ENCODE assay signal across 15 cellular contexts in genomic region chr21:31888936-31889371, GRCh38. TPM values are rescaled to one million over a fixed set of nuclear protein-coding genes. Genes with fewer than 3 reads are reported as not detected.
DNase-seq lines count a peak whose midpoint lies in the region; ATAC-seq, FAIRE-seq and TF ChIP-seq lines count a peak whose summit lies in the region.
"Had no signal": no experiment of that assay in that cellular context is flagged by ENCODE, and none has a peak within 500 bp of the region (broad histone marks: within the 10 kb centered on the region; RNA-seq: fewer than 3 reads in every experiment).

No MANE protein-coding gene starts in this region.

- TF ChIP-seq CTCF in A549 (IDR thresholded peaks at IDR 0.05), result no peak
- no peak for TF ChIP-seq CTCF in HCT116 (IDR thresholded peaks at IDR 0.05 in 2 of 3, conservative IDR thresholded peaks at IDR 0.05 in 1 of 3; ENCODE audit: borderline replicate concordance in 1 of 3, insufficient read depth in 1 of 3, low read depth in 2 of 3, low read length in 2 of 3)
- no peak for TF ChIP-seq CTCF in left lung (IDR thresholded peaks at IDR 0.05)

- POLR2A ChIA-PET in A549 (lab: Yijun Ruan, JAX) (no interaction called here), HCT116 (lab: Charles Lee) (no interaction called here)

- CTCF ChIA-PET in A549 (lab: Yijun Ruan, JAX) (interaction anchor here (0.7 to 1.1 kb wide), 4 partner anchors 9 to 22 kb away, joined by 3 to 6 read pairs (median 3); partner anchors contain the start of gene HUNK), HCT116 (lab: Charles Lee) (no interaction called here)

- no TSS peak for BruUV-seq in HCT116 (replicated peaks; lab: Mats Ljungman, UMichigan)

- peak overlapping the region; percentile 71 for H3K4me2 ChIP-seq in A549
- peak overlapping the region; percentile 10; the same call in 1 of the 2 replicates for H3K4me2 ChIP-seq in HCT116 (ENCODE audit: low read length)

- no peaks in the 10 kb centered on the region for H4K20me1 ChIP-seq in HCT116 (ENCODE audit: insufficient read depth)

- H3K79me2 ChIP-seq in HCT116 (ENCODE audit: insufficient read depth, low read length), result no peaks in the 10 kb centered on the region

- H3K4me3 ChIP-seq in A549 (no peak overlapping the region), HCT116 (replicated peaks in 1 of 2; ENCODE audit: low read depth in 1 of 2, low read length in 2 of 2) (no peak overlapping the region), left lung (no peak overlapping the region)

- peak; percentile 39 to 54 for DNase-seq in A549 (ENCODE audit: low read depth in 1 of 2, low spot score in 1 of 2)
- DNase-seq in HCT116 (ENCODE audit: low read depth, low spot score), result no peak
- DNase-seq in T47D (ENCODE audit: low read depth in 1 of 2, low spot score in 1 of 2), result peak; percentile 46 to 87
- no peak for DNase-seq in left lung
- DNase-seq in COR-L47 (lab: John Stamatoyannopoulos, UW), result no peak
- no peak for DNase-seq in stimulated activated naive CD8-positive, alpha-beta T cell treated with anti-CD3 and anti-CD28 coated beads, Interleukin-15, Interleukin-2, amounts not matched to agents 100 U/mL and 50 U/mL, for 24 hours
- no peak for DNase-seq in KG1 (lab: John Stamatoyannopoulos, UW)
- DNase-seq: activated CD4-positive, alpha-beta T cell treated with anti-CD3 and anti-CD28 coated beads for 48 hours; left cardiac atrium; NCI-H526; retina; SHP77 treated with DMSO at 0.1 percent for 48 hours had no signal

- H3K9me3 ChIP-seq in A549, result no peaks in the 10 kb centered on the region
- no peaks in the 10 kb centered on the region for H3K9me3 ChIP-seq in HCT116 (ENCODE audit: control insufficient read depth in 1 of 2, insufficient read depth in 1 of 2, low read depth in 1 of 2, low read length in 2 of 2)
- H3K9me3 ChIP-seq in left lung, result no peaks in the 10 kb centered on the region

- in situ Hi-C loops in T47D (cut with HindIII; ENCODE audit: low pct_unique_long_range_greater_than_20kb, low sequenced_read_pairs), result no loop called here

- no peak for TF ChIP-seq EP300 in A549 (IDR thresholded peaks at IDR 0.05)

- ATAC-seq in A549, result peak; percentile 69 to 80
- no peak for ATAC-seq in HCT116
- ATAC-seq in left lung, result peak; percentile 78
- no peak for ATAC-seq in GM18517 (IDR thresholded peaks at IDR 0.05; ENCODE audit: unreplicated experiment)
- ATAC-seq in stimulated activated naive CD8-positive, alpha-beta T cell treated with anti-CD3 and anti-CD28 coated beads, Interleukin-15, Interleukin-2, amounts not matched to agents 100 U/mL and 50 U/mL, for 24 hours, result no peak
- ATAC-seq: activated T-helper 17 cell treated with anti-CD3 and anti-CD28 coated beads, Interleukin-2, amount 50 U/mL, for 72 hours; left cardiac atrium had no signal

- TF ChIP-seq POLR2A in A549 (IDR thresholded peaks at IDR 0.05; ENCODE audit: low read length) (no peak), HCT116 (IDR thresholded peaks at IDR 0.05; ENCODE audit: borderline replicate concordance, extremely low read depth, insufficient read depth, insufficient read length) (no peak)

- intact Hi-C loops in HCT116 (cut with micrococcal nuclease), result no loop called here
- intact Hi-C loops in left lung (cut with DNase I), result no loop called here

- peak overlapping the region; percentile 27 for H2AFZ ChIP-seq in HCT116 (ENCODE audit: low read depth, low read length, poor library complexity, severe bottlenecking)

- TF ChIP-seq RAD21 in A549 (conservative IDR thresholded peaks at IDR 0.05 in 1 of 2, IDR thresholded peaks at IDR 0.05 in 1 of 2), result no peak
- no peak for TF ChIP-seq RAD21 in HCT116 (IDR thresholded peaks at IDR 0.05; ENCODE audit: low read depth)

- H3K4me1 ChIP-seq in A549 (peaks cover 33% of the 10 kb centered on the region), HCT116 (ENCODE audit: control insufficient read depth in 1 of 2, insufficient read depth in 2 of 2, low read length in 2 of 2) (peaks cover 0 to 6% of the 10 kb centered on the region in 2 experiments; a peak in 1 of 4 replicates), left lung (no peaks in the 10 kb centered on the region)

- RAD21 ChIA-PET in HCT116 (lab: Charles Lee; ENCODE audit: low non-redundant PET in 1 of 2, low total read pairs in 2 of 2, uncharacterized antibody in 2 of 2, unreplicated experiment in 2 of 2), result no interaction called here

- H3K27me3 ChIP-seq in HCT116 (ENCODE audit: insufficient read depth, low read length), result no peaks in the 10 kb centered on the region
- H3K27me3 ChIP-seq in left lung, result no peaks in the 10 kb centered on the region

- 18% methylated on average over 8 of the region's 8 CpGs for WGBS in A549 (ENCODE audit: missing lambda C conversion rate)

- no peak overlapping the region for H3K9ac ChIP-seq in HCT116 (ENCODE audit: low read length)

- H3K27ac ChIP-seq in A549 (peak overlapping the region; percentile 51 to 58), HCT116 (ENCODE audit: low read depth, low read length) (no peak overlapping the region), left lung (peak overlapping the region; percentile 14 to 65)

- H3K36me3 ChIP-seq in HCT116 (ENCODE audit: control insufficient read depth in 1 of 2, insufficient read depth in 2 of 2, low read length in 2 of 2) (no peaks in the 10 kb centered on the region), left lung (no peaks in the 10 kb centered on the region)

- FAIRE-seq in A549 (lab: Jason Lieb, UNC), result no peak

- no peaks in the 10 kb centered on the region for H3K9me2 ChIP-seq in HCT116 (ENCODE audit: insufficient read depth)

TF ChIP-seq in A549, 52 proteins besides CTCF, POLR2A, EP300 and RAD21:
- TF ChIP-seq HMGXB4 (CRISPR knock-in tag; IDR thresholded peaks at IDR 0.05; ENCODE audit: borderline replicate concordance), result no peak
- 0 out of 2 replicates have a peak, but pooled peaks have one; percentile 27 for TF ChIP-seq EHF (CRISPR knock-in tag; IDR thresholded peaks at IDR 0.05)

TF ChIP-seq in HCT116, 20 proteins besides CTCF, POLR2A, EP300 and RAD21:
- peak; percentile 55 for TF ChIP-seq ELF1 (IDR thresholded peaks at IDR 0.05; ENCODE audit: borderline replicate concordance, low read depth)
- TF ChIP-seq ZBTB33 (IDR thresholded peaks at IDR 0.05; ENCODE audit: extremely low read depth, insufficient replicate concordance, low read length), result no peak

RNA-seq across cellular contexts. Expression of gene HUNK, which starts 16.1 kb away (rescaled TPM):
- polyA plus RNA-seq in A549 (2011; rRNA removed) (0.52 and 0.71 TPM in 2 replicates), A549 (2017; fragmentation: RNase III; extraction: RNeasy Plus Mini Kit Qiagen cat#74134 plus additional on column Dnase treatment) (0.37 to 0.63 TPM (median 0.44 TPM) in 3 replicates)
- polyA plus RNA-seq in A549 (2012; cell fraction: cytosol; rRNA removed), result 0.52 and 0.66 TPM in 2 replicates
- 0.48 and 0.69 TPM in 2 replicates for polyA plus RNA-seq in A549 (2012; cell fraction: nucleus; rRNA removed)
- polyA minus RNA-seq in A549 (2011; rRNA and poly(A)+ RNA removed), result 1.1 TPM in 2 replicates
- total RNA-seq in HCT116 (2021; ENCODE audit: unreplicated experiment) (not detected), left lung (1 to 10 TPM; 2.9 to 6.1 TPM)
- polyA plus RNA-seq in HCT116 (2012), result not detected in 2 replicates
- total RNA-seq: LHCN-M2 had no signal

Comparison
In these comparisons a context has a peak if more than half of its experiments do, and no peak if none do; other contexts are left out.
1. ATAC-seq: peak in A549 (2 of 2) and left lung (single experiment); none in HCT116 (single experiment), GM18517 (single experiment) and stimulated activated naive CD8-positive, alpha-beta T cell treated with anti-CD3 and anti-CD28 coated beads, Interleukin-15, Interleukin-2, amounts not matched to agents 100 U/mL and 50 U/mL, for 24 hours (single experiment).
2. DNase-seq: peak in A549 (2 of 2) and T47D (2 of 2); none in HCT116 (single experiment), left lung (0 of 2), COR-L47 (single experiment), stimulated activated naive CD8-positive, alpha-beta T cell treated with anti-CD3 and anti-CD28 coated beads, Interleukin-15, Interleukin-2, amounts not matched to agents 100 U/mL and 50 U/mL, for 24 hours (single experiment) and KG1 (single experiment).